Comparison of ENCODE assay signal across 14 cellular contexts in genomic region chr12:100820314-100820713, GRCh38. TPM values are rescaled to one million over a fixed set of nuclear protein-coding genes. Genes with fewer than 3 reads are reported as not detected.
DNase-seq lines count a peak whose midpoint lies in the region; ATAC-seq and TF ChIP-seq lines count a peak whose summit lies in the region.
"Had no signal": no experiment of that assay in that cellular context is flagged by ENCODE, and none has a peak within 500 bp of the region (broad histone marks: within the 10 kb centered on the region; RNA-seq: fewer than 3 reads in every experiment).

No MANE protein-coding gene starts in this region.

- ATAC-seq in omental fat pad (ENCODE audit: low FRiP score) (peak; percentile 90), GM21723 (IDR thresholded peaks at IDR 0.05; ENCODE audit: unreplicated experiment) (no peak)
- ATAC-seq: CD8-positive, alpha-beta T cell; K562 had no signal

- no peak overlapping the region for H3K4me3 ChIP-seq in AG10803 (ENCODE audit: low read length)
- H3K4me3 ChIP-seq in fibroblast of pulmonary artery (replicated peaks; ENCODE audit: low read depth, low read length): no peak overlapping the region
- H3K4me3 ChIP-seq: K562 had no signal

- TF ChIP-seq CTCF in AG10803 (conservative IDR thresholded peaks at IDR 0.05; ENCODE audit: low read length) (no peak), fibroblast of pulmonary artery (IDR thresholded peaks at IDR 0.05; ENCODE audit: low read length, missing control alignments) (no peak), omental fat pad (IDR thresholded peaks at IDR 0.05) (no peak)

- peak; percentile 21 for DNase-seq in AG10803 (ENCODE audit: low read depth)
- DNase-seq in amniotic epithelial cell (ENCODE audit: low read depth): peak; percentile 28
- peak; percentile 61 for DNase-seq in fibroblast of pulmonary artery (ENCODE audit: low read depth)
- no peak for DNase-seq in omental fat pad (ENCODE audit: low spot score)
- no peak for DNase-seq in NCI-H2196 treated with DMSO at 0.1 percent for 48 hours (lab: John Stamatoyannopoulos, UW; ENCODE audit: unreplicated experiment)
- no peak for DNase-seq in activated CD4-positive, alpha-beta T cell treated with anti-CD3 and anti-CD28 coated beads, Interleukin-2, amount 50 U/mL, for 48 hours
- DNase-seq in effector CD4-positive, alpha-beta T cell: no peak
- DNase-seq: CD8-positive, alpha-beta T cell; COR-L47; DND-41; GOT3; H9 had no signal

RNA-seq across cellular contexts. Expression of gene ANO4, which starts 25.7 kb away (rescaled TPM):
- 1 to 10 TPM in 3 of 4 donors, under 1 TPM in 1; 0.56 to 2.4 (median 1.1) TPM for total RNA-seq in omental fat pad
- total RNA-seq: CD8-positive, alpha-beta T cell; K562 had no signal

Comparison
In these comparisons a context has a peak if more than half of its experiments do, and no peak if none do; other contexts are left out.
1. DNase-seq: peak in AG10803 (single experiment), amniotic epithelial cell (single experiment) and fibroblast of pulmonary artery (single experiment); none in omental fat pad (single experiment), NCI-H2196 treated with DMSO at 0.1 percent for 48 hours (single experiment), activated CD4-positive, alpha-beta T cell treated with anti-CD3 and anti-CD28 coated beads, Interleukin-2, amount 50 U/mL, for 48 hours (0 of 2) and effector CD4-positive, alpha-beta T cell (single experiment).